In the genomic region with DNA sequence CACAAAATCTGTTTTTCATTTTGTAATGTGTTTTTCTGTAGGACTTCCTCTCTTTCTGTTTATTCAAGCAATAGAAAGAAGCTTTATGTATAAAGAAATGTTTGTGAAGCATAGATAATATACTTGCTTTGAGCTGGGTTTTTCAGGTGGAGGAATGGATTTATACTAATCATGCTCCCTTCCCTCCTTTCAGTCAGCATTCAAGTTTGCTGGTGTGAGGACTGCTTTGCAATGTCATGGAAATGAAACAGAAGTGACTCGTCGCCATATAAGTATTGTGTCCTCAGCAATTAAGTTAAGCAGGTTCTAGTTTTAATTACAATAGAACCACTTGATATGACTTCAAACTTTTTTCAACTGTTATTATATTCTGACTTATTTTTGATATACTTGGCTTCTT, we compare ENCODE assay signal across 20 cellular contexts.
DNase-seq lines count a peak whose midpoint lies in the region; ATAC-seq, FAIRE-seq and TF ChIP-seq lines count a peak whose summit lies in the region.
"Had no signal": no experiment of that assay in that cellular context is flagged by ENCODE, and none has a peak within 500 bp of the region (broad histone marks: within the 10 kb centered on the region; RNA-seq: fewer than 3 reads in every experiment).

No MANE protein-coding gene starts in this region.

- H3K4me1 ChIP-seq in H9 (ENCODE audit: insufficient read depth, low read length): peaks cover 11% of the 10 kb centered on the region
- H3K4me1 ChIP-seq in HUES6 (ENCODE audit: control insufficient read depth, insufficient read depth, low read length): peaks cover 27% of the 10 kb centered on the region
- no peaks in the 10 kb centered on the region; a peak in 2 of 7 replicates for H3K4me1 ChIP-seq in H1 (replicated peaks in 1 of 4; ENCODE audit: control insufficient read depth in 3 of 4, insufficient read depth in 4 of 4, low read length in 3 of 4)
- H3K4me1 ChIP-seq in mesendoderm (ENCODE audit: control insufficient read depth, low read depth, low read length): no peaks in the 10 kb centered on the region
- no peaks in the 10 kb centered on the region for H3K4me1 ChIP-seq in naive thymus-derived CD4-positive, alpha-beta T cell (ENCODE audit: control insufficient read depth in 2 of 2, insufficient read depth in 2 of 2, low read length in 2 of 2)
- H3K4me1 ChIP-seq: Caco-2 had no signal

- WGBS in H9 (ENCODE audit: extremely low coverage, insufficient read length, low lambda C conversion rate): no CpG with 5 or more reads among the region's 2 CpGs
- 38% methylated on average over 2 of the region's 2 CpGs; no CpG with 5 or more reads in 1 of the 2 experiments for WGBS in H1 (ENCODE audit: extremely low coverage in 1 of 2, insufficient coverage in 1 of 2, insufficient read length in 1 of 2, insufficient replicate concordance in 2 of 2, low coverage in 1 of 2, low lambda C conversion rate in 2 of 2, missing lambda C conversion rate in 1 of 2), 2 experiments
- no CpG with 5 or more reads among the region's 2 CpGs for WGBS in mesendoderm (ENCODE audit: extremely low coverage, insufficient coverage, low lambda C conversion rate)

- H3K4me2 ChIP-seq in H9 (ENCODE audit: insufficient read depth, insufficient read length, low read length) (no peak overlapping the region), H1 (ENCODE audit: insufficient read depth in 1 of 2, low read depth in 2 of 2, low read length in 2 of 2) (peak overlapping the region in 1 of 2 experiments; percentile 14; a peak in 1 of 4 replicates), mesendoderm (ENCODE audit: low read length) (no peak overlapping the region)

- H2AK5ac ChIP-seq in H9 (ENCODE audit: insufficient read length, low read length) (no peak overlapping the region), H1 (ENCODE audit: low read depth, low read length) (no peak overlapping the region), mesendoderm (ENCODE audit: low read length) (no peak overlapping the region)

- H4K91ac ChIP-seq in H9 (ENCODE audit: insufficient read length, low read depth, low read length) (no peak overlapping the region), H1 (replicated peaks; ENCODE audit: insufficient read length, low read length) (no peak overlapping the region)

- H3K4me3 Mint-ChIP-seq in H9: no peak overlapping the region
- no peak overlapping the region for H3K4me3 Mint-ChIP-seq in naive thymus-derived CD4-positive, alpha-beta T cell
- H3K4me3 Mint-ChIP-seq in activated CD4-positive, alpha-beta T cell treated with anti-CD3 and anti-CD28 coated beads, Interleukin-2, amount 10 ng/mL, durations not matched to agents 7 days and 5 days: no peak overlapping the region
- H3K4me3 Mint-ChIP-seq: CD4-positive, alpha-beta T cell; IgD-negative memory B cell had no signal

- no peak overlapping the region for H2BK15ac ChIP-seq in H9 (ENCODE audit: low read depth, low read length)
- H2BK15ac ChIP-seq in H1 (ENCODE audit: low read length): no peak overlapping the region
- H2BK15ac ChIP-seq in mesendoderm (replicated peaks; ENCODE audit: low read depth): no peak overlapping the region

- H2BK5ac ChIP-seq in H9 (ENCODE audit: insufficient read length, low read length) (no peak overlapping the region), H1 (ENCODE audit: low read depth, low read length) (no peak overlapping the region), mesendoderm (ENCODE audit: low read length) (no peak overlapping the region)

- POLR2A ChIA-PET in H1 (lab: Charles Lee; ENCODE audit: partially characterized antibody): no interaction called here
- POLR2A ChIA-PET in naive thymus-derived CD4-positive, alpha-beta T cell (lab: Charles Lee): no interaction called here
- POLR2A ChIA-PET in activated CD4-positive, alpha-beta T cell treated with anti-CD3 and anti-CD28 coated beads, Interleukin-2, amount 10 ng/mL, durations not matched to agents 7 days and 5 days (lab: Charles Lee): no interaction called here

- no peaks in the 10 kb centered on the region for H3K9me3 Mint-ChIP-seq in H9
- H3K9me3 Mint-ChIP-seq in naive thymus-derived CD4-positive, alpha-beta T cell: peaks cover 0 to 3% (median 0%) of the 10 kb centered on the region in 11 donors
- no peaks in the 10 kb centered on the region for H3K9me3 Mint-ChIP-seq in activated CD4-positive, alpha-beta T cell treated with anti-CD3 and anti-CD28 coated beads, Interleukin-2, amount 10 ng/mL, durations not matched to agents 7 days and 5 days
- H3K9me3 Mint-ChIP-seq: CD4-positive, alpha-beta T cell; IgD-negative memory B cell had no signal

- no peak overlapping the region for H3K4ac ChIP-seq in H9 (ENCODE audit: low read depth, low read length)
- no peak overlapping the region for H3K4ac ChIP-seq in H1 (replicated peaks; ENCODE audit: insufficient read length, low read depth, low read length)
- no peak overlapping the region for H3K4ac ChIP-seq in mesendoderm (ENCODE audit: low read depth, low read length)

- peak overlapping the region; percentile 11 for H2BK20ac ChIP-seq in H9 (ENCODE audit: low read depth, low read length, poor library complexity, severe bottlenecking)
- no peak overlapping the region for H2BK20ac ChIP-seq in H1 (ENCODE audit: low read length)

- H3K79me2 ChIP-seq in H9 (ENCODE audit: insufficient read depth, low read length) (no peaks in the 10 kb centered on the region), H1 (ENCODE audit: control insufficient read depth in 1 of 2, insufficient read depth in 2 of 2, low read length in 2 of 2) (no peaks in the 10 kb centered on the region), mesendoderm (ENCODE audit: control insufficient read depth, insufficient read depth, low read length) (no peaks in the 10 kb centered on the region)

- TF ChIP-seq CTCF in H9 (conservative IDR thresholded peaks at IDR 0.05): no peak
- TF ChIP-seq CTCF in H1 (IDR thresholded peaks at IDR 0.05; ENCODE audit: control extremely low read depth in 1 of 3, insufficient read depth in 1 of 3, low read depth in 1 of 3, low read length in 3 of 3): no peak

- H3K79me1 ChIP-seq in H9 (ENCODE audit: insufficient read depth, low read depth, low read length, poor library complexity, severe bottlenecking): no peaks in the 10 kb centered on the region
- no peaks in the 10 kb centered on the region for H3K79me1 ChIP-seq in H1 (ENCODE audit: low read depth, low read length)
- H3K79me1 ChIP-seq in mesendoderm (ENCODE audit: low read length): no peaks in the 10 kb centered on the region

- H3K9ac ChIP-seq in H9 (ENCODE audit: extremely low read depth, insufficient read length, low read length) (no peak overlapping the region), HUES6 (ENCODE audit: low read length) (no peak overlapping the region), H1 (replicated peaks in 1 of 4; ENCODE audit: extremely low read depth in 1 of 4, low read depth in 3 of 4, low read length in 3 of 4) (no peak overlapping the region), mesendoderm (ENCODE audit: low read length) (no peak overlapping the region)
- H3K9ac ChIP-seq: GM23248 had no signal

- no peaks in the 10 kb centered on the region for H3K36me3 ChIP-seq in HUES6 (ENCODE audit: control insufficient read depth, insufficient read depth, low read length)
- no peaks in the 10 kb centered on the region for H3K36me3 ChIP-seq in H1 (ENCODE audit: control insufficient read depth in 2 of 4, insufficient read depth in 4 of 4, low read length in 3 of 4)
- no peaks in the 10 kb centered on the region for H3K36me3 ChIP-seq in mesendoderm (ENCODE audit: control insufficient read depth, insufficient read depth, low read length)
- H3K36me3 ChIP-seq in naive thymus-derived CD4-positive, alpha-beta T cell (ENCODE audit: control insufficient read depth in 2 of 3, insufficient read depth in 3 of 3, low read length in 3 of 3): no peaks in the 10 kb centered on the region

- H3K27me3 ChIP-seq in H9 (ENCODE audit: insufficient read depth, low read length) (no peaks in the 10 kb centered on the region), HUES6 (ENCODE audit: control insufficient read depth, insufficient read depth, low read length) (no peaks in the 10 kb centered on the region), H1 (replicated peaks in 1 of 4; ENCODE audit: control insufficient read depth in 3 of 4, extremely low read depth in 1 of 4, insufficient read depth in 3 of 4, low read length in 3 of 4) (no peaks in the 10 kb centered on the region), mesendoderm (ENCODE audit: insufficient read depth, low read length, poor library complexity) (no peaks in the 10 kb centered on the region)
- no peaks in the 10 kb centered on the region for H3K27me3 ChIP-seq in naive thymus-derived CD4-positive, alpha-beta T cell (ENCODE audit: control insufficient read depth in 2 of 2, insufficient read depth in 2 of 2, low read length in 2 of 2)

- H3K4me3 ChIP-seq in HUES6 (ENCODE audit: low read depth, low read length) (no peak overlapping the region), H1 (ENCODE audit: extremely low read depth in 1 of 4, insufficient read depth in 2 of 4, low read depth in 3 of 4, low read length in 4 of 4) (no peak overlapping the region), mesendoderm (ENCODE audit: low read length) (no peak overlapping the region)
- H3K4me3 ChIP-seq in naive thymus-derived CD4-positive, alpha-beta T cell (ENCODE audit: low read length): no peak overlapping the region
- H3K4me3 ChIP-seq: GM23248 had no signal

- no peak for TF ChIP-seq EP300 in H1 (IDR thresholded peaks at IDR 0.05; ENCODE audit: borderline replicate concordance in 1 of 2, low read depth in 2 of 2, low read length in 2 of 2)

- H4K5ac ChIP-seq in H9 (ENCODE audit: insufficient read length, low read depth, low read length): no peak overlapping the region
- no peak overlapping the region for H4K5ac ChIP-seq in H1 (ENCODE audit: insufficient read length, low read depth, low read length)
- H4K5ac ChIP-seq in mesendoderm (ENCODE audit: low read length): no peak overlapping the region

- H3K23me2 ChIP-seq in H9 (ENCODE audit: insufficient read length, low read depth, low read length, poor library complexity, severe bottlenecking): no peaks in the 10 kb centered on the region
- no peaks in the 10 kb centered on the region for H3K23me2 ChIP-seq in H1 (ENCODE audit: low read depth, low read length)

- intact Hi-C loops in naive thymus-derived CD4-positive, alpha-beta T cell (cut with micrococcal nuclease): no loop called here

- H3K18ac ChIP-seq in H9 (ENCODE audit: insufficient read length, low read depth, low read length) (no peak overlapping the region), H1 (ENCODE audit: extremely low read depth, low read length) (no peak overlapping the region), mesendoderm (ENCODE audit: low read length) (no peak overlapping the region)

- peaks cover 38 to 42% of the 10 kb centered on the region in 2 experiments for H3K4me1 Mint-ChIP-seq in H9
- H3K4me1 Mint-ChIP-seq in naive thymus-derived CD4-positive, alpha-beta T cell: no peaks in the 10 kb centered on the region
- H3K4me1 Mint-ChIP-seq in activated CD4-positive, alpha-beta T cell treated with anti-CD3 and anti-CD28 coated beads, Interleukin-2, amount 10 ng/mL, durations not matched to agents 7 days and 5 days: no peaks in the 10 kb centered on the region

- H3K27ac ChIP-seq in H9 (ENCODE audit: insufficient read length, low read depth, low read length): peak overlapping the region; percentile 32
- H3K27ac ChIP-seq in HUES6 (ENCODE audit: low read depth, low read length): peak overlapping the region; percentile 49
- no peak overlapping the region for H3K27ac ChIP-seq in H1 (ENCODE audit: low read depth, low read length)
- no peak overlapping the region for H3K27ac ChIP-seq in mesendoderm (ENCODE audit: low read depth, low read length)
- no peak overlapping the region for H3K27ac ChIP-seq in naive thymus-derived CD4-positive, alpha-beta T cell (ENCODE audit: low read depth, low read length)
- H3K27ac ChIP-seq: C4-2B, GM23248 had no signal

- H2BK120ac ChIP-seq in H9 (ENCODE audit: low read depth, low read length, poor library complexity, severe bottlenecking) (no peak overlapping the region), H1 (replicated peaks; ENCODE audit: low read depth, low read length) (no peak overlapping the region), mesendoderm (ENCODE audit: low read depth, low read length) (no peak overlapping the region)

- H2AFZ ChIP-seq in H9 (ENCODE audit: low read length): no peak overlapping the region
- H2AFZ ChIP-seq in H1 (ENCODE audit: low read length): no peak overlapping the region
- H2AFZ ChIP-seq: GM23248 had no signal

- DNase-seq in H9 (no peak), H1 (ENCODE audit: low read depth in 1 of 2, low spot score in 2 of 2) (no peak), mesendoderm (peak; percentile 2), RCC 7860 (ENCODE audit: low spot score) (no peak)
- no peak for DNase-seq in naive thymus-derived CD4-positive, alpha-beta T cell
- DNase-seq in activated CD4-positive, alpha-beta T cell treated with anti-CD3 and anti-CD28 coated beads, Interleukin-2, amount 10 ng/mL, durations not matched to agents 7 days and 5 days: no peak
- DNase-seq: ACHN; Caco-2; CD4-positive, alpha-beta T cell; GDM1; GM23248; HCEC 1CT; KBM-7 had no signal

- ATAC-seq in naive thymus-derived CD4-positive, alpha-beta T cell: no peak
- ATAC-seq: HepG2 had no signal

- H3K14ac ChIP-seq in H9 (ENCODE audit: insufficient read depth, low read length) (no peak overlapping the region), H1 (ENCODE audit: insufficient read length) (no peak overlapping the region)

- TF ChIP-seq RAD21 in H1 (IDR thresholded peaks at IDR 0.05 in 1 of 2, conservative IDR thresholded peaks at IDR 0.05 in 1 of 2; ENCODE audit: low read depth in 2 of 2, low read length in 2 of 2): no peak

- H3K27ac Mint-ChIP-seq in H9: peak overlapping the region; percentile 21 to 93 (median 86); a peak in 6 of 7 replicates
- no peak overlapping the region for H3K27ac Mint-ChIP-seq in naive thymus-derived CD4-positive, alpha-beta T cell
- H3K27ac Mint-ChIP-seq in activated CD4-positive, alpha-beta T cell treated with anti-CD3 and anti-CD28 coated beads, Interleukin-2, amount 10 ng/mL, durations not matched to agents 7 days and 5 days: no peak overlapping the region
- H3K27ac Mint-ChIP-seq: CD4-positive, alpha-beta T cell; IgD-negative memory B cell had no signal

- H3T11ph ChIP-seq in H9 (ENCODE audit: low read length): no peak overlapping the region

- no peaks in the 10 kb centered on the region for H4K20me1 ChIP-seq in H9 (ENCODE audit: control insufficient read depth, insufficient read depth, insufficient read length)
- no peaks in the 10 kb centered on the region for H4K20me1 ChIP-seq in H1 (replicated peaks in 1 of 2; ENCODE audit: control insufficient read depth in 1 of 2, insufficient read depth in 2 of 2, low read length in 2 of 2)

- FAIRE-seq in H1 (lab: Jason Lieb, UNC) (peak; percentile 36), RCC 7860 (lab: Jason Lieb, UNC) (no peak)
- FAIRE-seq: D721Med, GM12892, GM18507, HepG2 had no signal

- no peaks in the 10 kb centered on the region; a peak in 1 of 7 replicates for H3K36me3 Mint-ChIP-seq in H9 (ENCODE audit: insufficient read depth in 1 of 3, low read depth in 3 of 3)
- H3K36me3 Mint-ChIP-seq in naive thymus-derived CD4-positive, alpha-beta T cell: no peaks in the 10 kb centered on the region
- no peaks in the 10 kb centered on the region for H3K36me3 Mint-ChIP-seq in activated CD4-positive, alpha-beta T cell treated with anti-CD3 and anti-CD28 coated beads, Interleukin-2, amount 10 ng/mL, durations not matched to agents 7 days and 5 days (ENCODE audit: low read depth)
- H3K36me3 Mint-ChIP-seq: IgD-negative memory B cell had no signal

- no peaks in the 10 kb centered on the region for H3K9me3 ChIP-seq in H9 (ENCODE audit: control insufficient read depth, low read depth, low read length)
- no peaks in the 10 kb centered on the region for H3K9me3 ChIP-seq in HUES6 (ENCODE audit: control insufficient read depth, insufficient read depth, low read depth, low read length)
- no peaks in the 10 kb centered on the region for H3K9me3 ChIP-seq in H1 (ENCODE audit: insufficient read depth in 2 of 2, low read depth in 1 of 2, low read length in 1 of 2)
- H3K9me3 ChIP-seq in naive thymus-derived CD4-positive, alpha-beta T cell (ENCODE audit: control insufficient read depth in 2 of 3, low read length in 3 of 3): no peaks in the 10 kb centered on the region
- H3K9me3 ChIP-seq: Caco-2 had no signal

- CTCF ChIA-PET in H1 (lab: Charles Lee; ENCODE audit: partially characterized antibody): no interaction called here
- CTCF ChIA-PET in naive thymus-derived CD4-positive, alpha-beta T cell (lab: Charles Lee): no interaction called here
- CTCF ChIA-PET in activated CD4-positive, alpha-beta T cell treated with anti-CD3 and anti-CD28 coated beads, Interleukin-2, amount 10 ng/mL, durations not matched to agents 7 days and 5 days (lab: Charles Lee): interaction anchor here (1.0 kb wide), 1 partner anchor 28 kb away, joined by 3 read pairs; no protein-coding TSS in a partner anchor

- no peak overlapping the region for H3K23ac ChIP-seq in H9 (ENCODE audit: insufficient read length, low read depth, low read length)
- H3K23ac ChIP-seq in H1 (ENCODE audit: insufficient read length): no peak overlapping the region
- H3K23ac ChIP-seq in mesendoderm (ENCODE audit: low read length): no peak overlapping the region

- H3K56ac ChIP-seq in H9 (ENCODE audit: insufficient read length, low read depth, low read length): no peak overlapping the region
- H3K56ac ChIP-seq in H1 (replicated peaks; ENCODE audit: insufficient read length, low read depth, low read length): no peak overlapping the region
- no peak overlapping the region for H3K56ac ChIP-seq in mesendoderm (ENCODE audit: low read length)

- no peak overlapping the region for H2BK12ac ChIP-seq in H9 (ENCODE audit: insufficient read length, low read depth, low read length)
- no peak overlapping the region for H2BK12ac ChIP-seq in H1 (ENCODE audit: low read depth, low read length)

- H3K27me3 Mint-ChIP-seq in H9 (ENCODE audit: low read depth): no peaks in the 10 kb centered on the region
- H3K27me3 Mint-ChIP-seq in naive thymus-derived CD4-positive, alpha-beta T cell: no peaks in the 10 kb centered on the region
- no peaks in the 10 kb centered on the region for H3K27me3 Mint-ChIP-seq in activated CD4-positive, alpha-beta T cell treated with anti-CD3 and anti-CD28 coated beads, Interleukin-2, amount 10 ng/mL, durations not matched to agents 7 days and 5 days
- H3K27me3 Mint-ChIP-seq: CD4-positive, alpha-beta T cell; IgD-negative memory B cell had no signal

- H4K8ac ChIP-seq in H9 (replicated peaks; ENCODE audit: insufficient read length, low read depth, low read length) (no peak overlapping the region), H1 (ENCODE audit: extremely low read depth, insufficient read depth, low read length) (no peak overlapping the region), mesendoderm (ENCODE audit: low read depth, low read length) (no peak overlapping the region)

- no peak for TF ChIP-seq POLR2A in H1 (IDR thresholded peaks at IDR 0.05; ENCODE audit: control extremely low read depth in 1 of 2, low read depth in 2 of 2, low read length in 2 of 2)

Comparison
In these comparisons a context has a peak if more than half of its experiments do, and no peak if none do; other contexts are left out.
1. H3K27ac ChIP-seq: peak in H9 (single experiment) and HUES6 (single experiment); none in H1 (single experiment), mesendoderm (single experiment) and naive thymus-derived CD4-positive, alpha-beta T cell (single experiment).
2. H3K27ac Mint-ChIP-seq: peak in H9 (3 of 3); none in naive thymus-derived CD4-positive, alpha-beta T cell (0 of 9) and activated CD4-positive, alpha-beta T cell treated with anti-CD3 and anti-CD28 coated beads, Interleukin-2, amount 10 ng/mL, durations not matched to agents 7 days and 5 days (single experiment).